8 cellular contexts compared by ENCODE assay signal in genomic region chr4:1207603-1208265, GRCh38. TPM values are rescaled to one million over a fixed set of nuclear protein-coding genes. Genes with fewer than 3 reads are reported as not detected.
DNase-seq lines count a peak whose midpoint lies in the region; ATAC-seq and TF ChIP-seq lines count a peak whose summit lies in the region.

No MANE protein-coding gene starts in this region.

- 60 to 87% (median 66%) methylated on average over 12 to 28 of the region's 31 CpGs for WGBS in heart left ventricle, 4 donors

- H3K4me3 ChIP-seq in heart left ventricle (peak overlapping the region in 3 of 12 donors; percentile 2 to 24 (median 6)), rectal smooth muscle tissue (ENCODE audit: low read length) (no peak overlapping the region)

- intact Hi-C loops in heart left ventricle (cut with DNase I): loop anchor here in 5 of 10 donors (2.0 to 5.0 kb wide), 5 partner anchors 19 to 40 kb away; partner anchors contain the start of genes SPON2 (in 3 of the 5) and CTBP1 (in 1 of the 5)

- H3K9me3 ChIP-seq in heart left ventricle: no peaks in the 10 kb centered on the region

- H3K27me3 ChIP-seq in heart left ventricle: no peaks in the 10 kb centered on the region
- no peaks in the 10 kb centered on the region for H3K27me3 ChIP-seq in rectal smooth muscle tissue (ENCODE audit: control insufficient read depth, insufficient read depth, low read length)

- no peak for TF ChIP-seq CTCF in VCaP (conservative IDR thresholded peaks at IDR 0.05)
- TF ChIP-seq CTCF in heart left ventricle (IDR thresholded peaks at IDR 0.05): no peak
- TF ChIP-seq CTCF in GM20000 (IDR thresholded peaks at IDR 0.05; ENCODE audit: extremely low read depth, missing control alignments): no peak

- H3K36me3 ChIP-seq in heart left ventricle: peaks cover 0 to 21% (median 16%) of the 10 kb centered on the region in 9 donors
- H3K36me3 ChIP-seq in rectal smooth muscle tissue (ENCODE audit: control insufficient read depth, insufficient read depth, low read length): peaks cover 8% of the 10 kb centered on the region

- ATAC-seq in heart left ventricle (peak in 3 of 4 donors; percentile 31 to 44 (median 44)), GM18519 (IDR thresholded peaks at IDR 0.05; ENCODE audit: low FRiP score, unreplicated experiment) (no peak), HG03432 (IDR thresholded peaks at IDR 0.05; ENCODE audit: unreplicated experiment) (no peak)

- H3K9ac ChIP-seq in rectal smooth muscle tissue (ENCODE audit: low read length): no peak overlapping the region

- H3K27ac ChIP-seq in VCaP (peak overlapping the region; percentile 94), heart left ventricle (peak overlapping the region; percentile 35 to 87 (median 70)), rectal smooth muscle tissue (ENCODE audit: low read depth, low read length) (peak overlapping the region; percentile 69)

- DNase-seq in D341Med (ENCODE audit: low spot score): peak; percentile 69
- DNase-seq in heart left ventricle: peak; percentile 57 to 83 (median 75)
- no peak for DNase-seq in RPMI8226
- DNase-seq in GM20000 (ENCODE audit: low spot score): no peak

- H3K4me1 ChIP-seq in heart left ventricle: peaks cover 5 to 55% (median 43%) of the 10 kb centered on the region in 12 donors
- H3K4me1 ChIP-seq in rectal smooth muscle tissue (ENCODE audit: control insufficient read depth, insufficient read depth, low read length): peaks cover 36% of the 10 kb centered on the region

- TF ChIP-seq POLR2A in heart left ventricle (IDR thresholded peaks at IDR 0.05): no peak

RNA-seq across cellular contexts. Expression of gene SPON2, which starts 35.4 kb away (rescaled TPM):
- total RNA-seq in heart left ventricle: 10 to 100 TPM in 7 of 9 donors, 1 to 10 TPM in 2; 8.8 to 36.3 (median 13.7) TPM
- polyA plus RNA-seq in heart left ventricle: 10 to 100 TPM in 1 of 2 donors, 1 to 10 TPM in 1; 7.8 to 31.2 TPM

RNA-seq across cellular contexts. Expression of gene CTBP1, which starts 41.2 kb away (rescaled TPM):
- total RNA-seq in heart left ventricle: 100 to 1,000 TPM; 105 to 165 (median 128) TPM
- polyA plus RNA-seq in heart left ventricle: 100 to 1,000 TPM in 1 of 2 donors, 10 to 100 TPM in 1; 92.0 to 148 TPM

Comparison
In these comparisons a context has a peak if more than half of its experiments do, and no peak if none do; other contexts are left out.
1. DNase-seq: peak in D341Med (single experiment) and heart left ventricle (5 of 5); none in RPMI8226 (single experiment) and GM20000 (single experiment).
2. ATAC-seq: peak in heart left ventricle (3 of 4); none in GM18519 (single experiment) and HG03432 (single experiment).
3. Peak in every context shown above with its lines, with median percentiles within 50 percentile points of each other: H3K27ac ChIP-seq.